In the genomic region with DNA sequence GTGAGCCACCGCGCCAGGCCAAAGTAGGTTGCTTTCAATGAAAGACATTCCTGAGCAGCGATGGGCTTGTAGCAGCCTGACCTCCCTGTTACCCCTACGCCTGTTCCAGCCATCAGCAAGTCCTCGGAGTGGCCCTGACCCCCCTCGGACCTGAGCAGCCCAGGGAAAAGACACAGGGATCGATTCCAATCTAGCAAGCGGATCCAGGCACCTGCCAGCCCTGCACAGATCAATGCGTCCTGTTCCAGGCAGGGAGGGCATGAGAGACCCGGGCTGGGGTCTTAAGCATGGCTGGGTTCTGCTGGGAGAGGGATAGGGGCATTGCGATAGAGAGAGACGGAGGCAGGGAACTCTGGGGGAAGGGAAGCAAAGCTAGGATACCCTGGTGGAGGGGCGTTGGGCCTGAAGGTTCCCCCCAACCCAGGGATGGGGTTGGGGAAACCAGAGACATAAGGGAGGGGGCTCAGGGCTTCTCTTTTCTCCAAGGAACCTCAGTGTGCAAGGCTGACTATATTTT, we compare ENCODE assay signal across 1 cellular context.
TF ChIP-seq lines count a peak whose summit lies in the region.

No MANE protein-coding gene starts in this region.

TF ChIP-seq in HCT116, 20 proteins besides CTCF, POLR2A, EP300 and RAD21 (continued from another document):
- TF ChIP-seq, protein P1, sequence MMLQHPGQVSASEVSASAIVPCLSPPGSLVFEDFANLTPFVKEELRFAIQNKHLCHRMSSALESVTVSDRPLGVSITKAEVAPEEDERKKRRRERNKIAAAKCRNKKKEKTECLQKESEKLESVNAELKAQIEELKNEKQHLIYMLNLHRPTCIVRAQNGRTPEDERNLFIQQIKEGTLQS (IDR thresholded peaks at IDR 0.05), result no peak
- TF ChIP-seq SRF (IDR thresholded peaks at IDR 0.05; ENCODE audit: low read depth) (no peak), POLR2AphosphoS5 (IDR thresholded peaks at IDR 0.05; ENCODE audit: low read depth, low read length) (no peak), SP1 (IDR thresholded peaks at IDR 0.05; ENCODE audit: low read depth) (no peak), ZNF274 (IDR thresholded peaks at IDR 0.05; ENCODE audit: low read depth, low read length) (no peak), TCF7L2 (IDR thresholded peaks at IDR 0.05; ENCODE audit: borderline replicate concordance, extremely low read depth, insufficient read depth, insufficient read length) (no peak), CBX3 (IDR thresholded peaks at IDR 0.05; ENCODE audit: low read depth) (no peak)
